ENCODE assay signal across 1 cellular context in the genomic region with DNA sequence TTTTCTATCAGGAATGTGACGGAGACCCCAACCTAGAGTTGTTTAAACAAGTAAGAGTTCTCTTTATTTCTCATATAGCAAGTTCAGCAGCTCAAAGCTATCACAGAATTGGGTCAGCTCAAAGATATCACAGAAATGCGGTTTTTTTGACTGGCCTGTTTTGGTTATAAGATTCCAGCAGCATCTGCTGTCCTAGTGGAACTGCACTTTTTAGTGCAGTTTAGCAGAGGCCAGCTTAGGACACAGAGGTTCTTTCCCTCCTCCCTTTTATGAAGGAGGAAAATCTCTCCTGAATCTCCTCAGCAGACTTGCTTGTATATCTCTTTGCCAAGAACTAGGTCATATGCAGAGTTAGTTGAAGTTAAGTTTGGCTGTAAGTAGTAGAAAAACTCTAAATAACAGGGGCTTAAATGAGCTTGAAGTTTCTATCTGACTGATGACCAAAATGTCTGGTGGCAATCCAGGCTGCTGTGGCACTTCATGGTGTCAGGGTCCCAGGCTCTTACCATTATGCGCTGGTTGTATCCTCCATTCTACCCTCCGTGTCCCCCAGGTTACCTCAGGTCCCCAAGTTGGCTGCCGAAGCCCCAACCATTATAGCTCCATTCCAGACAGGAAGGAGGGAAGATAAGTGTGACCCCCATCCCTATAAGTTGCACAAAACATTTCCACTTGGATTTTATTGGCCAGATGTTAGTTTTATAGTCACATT.
TF ChIP-seq lines count a peak whose summit lies in the region.

No MANE protein-coding gene starts in this region.

TF ChIP-seq in K562, 482 proteins besides CTCF, POLR2A, EP300 and RAD21:
- TF ChIP-seq ELF1 (tag; IDR thresholded peaks at IDR 0.05) (0 out of 2 replicates have a peak, but pooled peaks have one; percentile 16), ELF2 (CRISPR knock-in tag; IDR thresholded peaks at IDR 0.05) (no peak)
